11 cellular contexts compared by ENCODE assay signal in genomic region chr13:69579351-69579750, GRCh38.
DNase-seq lines count a peak whose midpoint lies in the region; ATAC-seq and TF ChIP-seq lines count a peak whose summit lies in the region.
"Had no signal": no experiment of that assay in that cellular context is flagged by ENCODE, and none has a peak within 500 bp of the region (broad histone marks: within the 10 kb centered on the region; RNA-seq: fewer than 3 reads in every experiment).

No MANE protein-coding gene starts in this region.

- no peak overlapping the region for H2AFZ ChIP-seq in OCI-LY3 (ENCODE audit: low read depth, low read length)
- H2AFZ ChIP-seq in hepatocyte: no peak overlapping the region

- no peak overlapping the region for H3K4me3 Mint-ChIP-seq in effector memory CD8-positive, alpha-beta T cell
- H3K4me3 Mint-ChIP-seq in activated CD4-positive, alpha-beta T cell treated with anti-CD3 and anti-CD28 coated beads for 36 hours: no peak overlapping the region
- H3K4me3 Mint-ChIP-seq: activated naive CD4-positive, alpha-beta T cell treated with anti-CD3 and anti-CD28 coated beads, Interleukin-2, amount 10 ng/mL, durations not matched to agents 7 days and 5 days; CD4-positive, alpha-beta T cell had no signal

- H3K9me2 ChIP-seq in hepatocyte (replicated peaks; ENCODE audit: insufficient read depth): no peaks in the 10 kb centered on the region

- H4K20me1 ChIP-seq in OCI-LY3 (ENCODE audit: insufficient read depth, low read length) (no peaks in the 10 kb centered on the region), hepatocyte (ENCODE audit: insufficient read depth, poor library complexity, severe bottlenecking) (no peaks in the 10 kb centered on the region)

- H3K9me3 Mint-ChIP-seq in effector memory CD8-positive, alpha-beta T cell: peaks cover 3 to 10% of the 10 kb centered on the region in 2 donors
- H3K9me3 Mint-ChIP-seq in activated CD4-positive, alpha-beta T cell treated with anti-CD3 and anti-CD28 coated beads for 36 hours (ENCODE audit: low read depth): peaks cover 7% of the 10 kb centered on the region
- H3K9me3 Mint-ChIP-seq: activated naive CD4-positive, alpha-beta T cell treated with anti-CD3 and anti-CD28 coated beads, Interleukin-2, amount 10 ng/mL, durations not matched to agents 7 days and 5 days had no signal

- CTCF ChIA-PET in activated CD4-positive, alpha-beta T cell treated with anti-CD3 and anti-CD28 coated beads for 36 hours (lab: Charles Lee): no interaction called here

- H3K4me1 Mint-ChIP-seq in effector memory CD8-positive, alpha-beta T cell (ENCODE audit: low read depth in 2 of 2): no peaks in the 10 kb centered on the region
- no peaks in the 10 kb centered on the region for H3K4me1 Mint-ChIP-seq in activated CD4-positive, alpha-beta T cell treated with anti-CD3 and anti-CD28 coated beads for 36 hours
- H3K4me1 Mint-ChIP-seq: activated naive CD4-positive, alpha-beta T cell treated with anti-CD3 and anti-CD28 coated beads, Interleukin-2, amount 10 ng/mL, durations not matched to agents 7 days and 5 days had no signal

- no peaks in the 10 kb centered on the region for H3K36me3 Mint-ChIP-seq in effector memory CD8-positive, alpha-beta T cell (ENCODE audit: insufficient read depth)
- no peaks in the 10 kb centered on the region for H3K36me3 Mint-ChIP-seq in activated CD4-positive, alpha-beta T cell treated with anti-CD3 and anti-CD28 coated beads for 36 hours (ENCODE audit: low read depth)
- H3K36me3 Mint-ChIP-seq: activated naive CD4-positive, alpha-beta T cell treated with anti-CD3 and anti-CD28 coated beads, Interleukin-2, amount 10 ng/mL, durations not matched to agents 7 days and 5 days had no signal

- TF ChIP-seq CTCF in OCI-LY3 (IDR thresholded peaks at IDR 0.05; ENCODE audit: low read depth, low read length) (peak; percentile 82), hepatocyte (IDR thresholded peaks at IDR 0.05; ENCODE audit: poor library complexity) (peak; percentile 56)

- POLR2A ChIA-PET in activated CD4-positive, alpha-beta T cell treated with anti-CD3 and anti-CD28 coated beads for 36 hours (lab: Charles Lee): no interaction called here

- no peak overlapping the region for H3K27ac Mint-ChIP-seq in effector memory CD8-positive, alpha-beta T cell
- no peak overlapping the region for H3K27ac Mint-ChIP-seq in activated CD4-positive, alpha-beta T cell treated with anti-CD3 and anti-CD28 coated beads for 36 hours
- H3K27ac Mint-ChIP-seq: activated naive CD4-positive, alpha-beta T cell treated with anti-CD3 and anti-CD28 coated beads, Interleukin-2, amount 10 ng/mL, durations not matched to agents 7 days and 5 days; CD4-positive, alpha-beta T cell had no signal

- H3K4me2 ChIP-seq in OCI-LY3 (ENCODE audit: low read length): no peak overlapping the region
- no peak overlapping the region for H3K4me2 ChIP-seq in hepatocyte

- H3K36me3 ChIP-seq in OCI-LY3 (replicated peaks; ENCODE audit: low read depth, low read length) (no peaks in the 10 kb centered on the region), hepatocyte (replicated peaks; ENCODE audit: insufficient read depth, low read depth) (no peaks in the 10 kb centered on the region)

- H3K27me3 ChIP-seq in OCI-LY3 (ENCODE audit: low read depth, low read length) (no peaks in the 10 kb centered on the region), hepatocyte (no peaks in the 10 kb centered on the region)

- no peak overlapping the region for H3K9ac ChIP-seq in OCI-LY3 (ENCODE audit: low read length)

- H3K27ac ChIP-seq in OCI-LY3 (ENCODE audit: low read length) (no peak overlapping the region), hepatocyte (no peak overlapping the region)

- H3K27me3 Mint-ChIP-seq in effector memory CD8-positive, alpha-beta T cell: no peaks in the 10 kb centered on the region
- no peaks in the 10 kb centered on the region for H3K27me3 Mint-ChIP-seq in activated CD4-positive, alpha-beta T cell treated with anti-CD3 and anti-CD28 coated beads for 36 hours
- H3K27me3 Mint-ChIP-seq: activated naive CD4-positive, alpha-beta T cell treated with anti-CD3 and anti-CD28 coated beads, Interleukin-2, amount 10 ng/mL, durations not matched to agents 7 days and 5 days; CD4-positive, alpha-beta T cell had no signal

- H3K4me1 ChIP-seq in OCI-LY3 (ENCODE audit: low read length) (no peaks in the 10 kb centered on the region), hepatocyte (ENCODE audit: insufficient read depth) (no peaks in the 10 kb centered on the region)

- H3K79me2 ChIP-seq in OCI-LY3 (ENCODE audit: low read length) (no peaks in the 10 kb centered on the region), hepatocyte (no peaks in the 10 kb centered on the region)

- ATAC-seq in HG02571 (IDR thresholded peaks at IDR 0.05; ENCODE audit: unreplicated experiment): no peak
- no peak for ATAC-seq in effector memory CD8-positive, alpha-beta T cell (replicated peaks)
- no peak for ATAC-seq in activated CD4-positive, alpha-beta T cell treated with anti-CD3 and anti-CD28 coated beads for 36 hours

- DNase-seq in AML-193 (lab: John Stamatoyannopoulos, UW): peak; percentile 11 to 16
- peak; percentile 38 for DNase-seq in HT-29 (ENCODE audit: low spot score)
- DNase-seq in hepatocyte (ENCODE audit: low spot score): peak; percentile 40
- DNase-seq in effector memory CD8-positive, alpha-beta T cell: no peak
- DNase-seq in cardiac septum (ENCODE audit: low spot score): no peak
- no peak for DNase-seq in activated CD4-positive, alpha-beta T cell treated with anti-CD3 and anti-CD28 coated beads for 36 hours
- DNase-seq: activated CD4-positive, alpha-beta T cell treated with anti-CD3 and anti-CD28 coated beads for 48 hours; activated naive CD4-positive, alpha-beta T cell treated with anti-CD3 and anti-CD28 coated beads, Interleukin-2, amount 10 ng/mL, durations not matched to agents 7 days and 5 days; CD4-positive, alpha-beta T cell had no signal

- H3K4me3 ChIP-seq in OCI-LY3 (ENCODE audit: low read length): no peak overlapping the region
- no peak overlapping the region for H3K4me3 ChIP-seq in hepatocyte

- H3K9me3 ChIP-seq in OCI-LY3 (ENCODE audit: insufficient read depth, low read length) (no peaks in the 10 kb centered on the region), hepatocyte (ENCODE audit: low read depth) (no peaks in the 10 kb centered on the region)

- intact Hi-C loops in cardiac septum (cut with DNase I): no loop called here
- intact Hi-C loops in activated CD4-positive, alpha-beta T cell treated with anti-CD3 and anti-CD28 coated beads for 36 hours (cut with DNase I, micrococcal nuclease): no loop called here

Comparison
In these comparisons a context has a peak if more than half of its experiments do, and no peak if none do; other contexts are left out.
1. DNase-seq: peak in AML-193 (2 of 2), HT-29 (single experiment) and hepatocyte (single experiment); none in effector memory CD8-positive, alpha-beta T cell (0 of 3), cardiac septum (single experiment) and activated CD4-positive, alpha-beta T cell treated with anti-CD3 and anti-CD28 coated beads for 36 hours (single experiment).